In genomic region chr11:70272009-70272408, GRCh38 we compare ENCODE assay signal across 9 cellular contexts. TPM values are rescaled to one million over a fixed set of nuclear protein-coding genes. Genes with fewer than 3 reads are reported as not detected.
DNase-seq lines count a peak whose midpoint lies in the region; ATAC-seq and TF ChIP-seq lines count a peak whose summit lies in the region.
"Had no signal": no experiment of that assay in that cellular context is flagged by ENCODE, and none has a peak within 500 bp of the region (broad histone marks: within the 10 kb centered on the region; RNA-seq: fewer than 3 reads in every experiment).

No MANE protein-coding gene starts in this region.

- peaks cover 51% of the 10 kb centered on the region for H3K4me1 Mint-ChIP-seq in activated naive CD4-positive, alpha-beta T cell treated with anti-CD3 and anti-CD28 coated beads, Interleukin-2, amount 50 U/mL, for 24 hours
- peaks cover 51% of the 10 kb centered on the region for H3K4me1 Mint-ChIP-seq in activated T-helper 1 cell treated with anti-CD3 and anti-CD28 coated beads, Interleukin-12 subunit alpha, Interleukin-12 subunit beta, Interleukin-2, Interleukin-4 antibody, amounts not matched to agents 30 ng/mL and 10 ng/mL and 1 ng/mL, durations not matched to agents 14 hours and 24 hours and 36 hours (ENCODE audit: low read depth)
- H3K4me1 Mint-ChIP-seq in immature natural killer cell, result peaks cover 39 to 63% of the 10 kb centered on the region in 2 donors

- H3K27ac Mint-ChIP-seq in activated naive CD4-positive, alpha-beta T cell treated with anti-CD3 and anti-CD28 coated beads, Interleukin-2, amount 50 U/mL, for 24 hours, result peak overlapping the region; percentile 88
- H3K27ac Mint-ChIP-seq in activated T-helper 1 cell treated with anti-CD3 and anti-CD28 coated beads, Interleukin-12 subunit alpha, Interleukin-12 subunit beta, Interleukin-2, Interleukin-4 antibody, amounts not matched to agents 30 ng/mL and 10 ng/mL and 1 ng/mL, durations not matched to agents 14 hours and 24 hours and 36 hours, result no peak overlapping the region
- H3K27ac Mint-ChIP-seq in immature natural killer cell, result peak overlapping the region in 4 of 6 donors; percentile 17 to 81 (median 76)

- H3K4me3 ChIP-seq in stomach smooth muscle (ENCODE audit: low read length in 2 of 2) (peak overlapping the region in 1 of 2 donors; percentile 35), vagina (no peak overlapping the region)

- peaks cover 15% of the 10 kb centered on the region for H3K36me3 Mint-ChIP-seq in activated naive CD4-positive, alpha-beta T cell treated with anti-CD3 and anti-CD28 coated beads, Interleukin-2, amount 50 U/mL, for 24 hours
- H3K36me3 Mint-ChIP-seq in activated T-helper 1 cell treated with anti-CD3 and anti-CD28 coated beads, Interleukin-12 subunit alpha, Interleukin-12 subunit beta, Interleukin-2, Interleukin-4 antibody, amounts not matched to agents 30 ng/mL and 10 ng/mL and 1 ng/mL, durations not matched to agents 14 hours and 24 hours and 36 hours (ENCODE audit: low read depth), result peaks cover 27% of the 10 kb centered on the region
- H3K36me3 Mint-ChIP-seq in immature natural killer cell, result peaks cover 0 to 12% (median 3%) of the 10 kb centered on the region in 3 donors

- peaks cover 3% of the 10 kb centered on the region for H3K27me3 Mint-ChIP-seq in activated naive CD4-positive, alpha-beta T cell treated with anti-CD3 and anti-CD28 coated beads, Interleukin-2, amount 50 U/mL, for 24 hours
- peaks cover 13% of the 10 kb centered on the region for H3K27me3 Mint-ChIP-seq in activated T-helper 1 cell treated with anti-CD3 and anti-CD28 coated beads, Interleukin-12 subunit alpha, Interleukin-12 subunit beta, Interleukin-2, Interleukin-4 antibody, amounts not matched to agents 30 ng/mL and 10 ng/mL and 1 ng/mL, durations not matched to agents 14 hours and 24 hours and 36 hours (ENCODE audit: insufficient read depth)
- peaks cover 4 to 16% (median 14%) of the 10 kb centered on the region in 3 donors for H3K27me3 Mint-ChIP-seq in immature natural killer cell (ENCODE audit: low read depth in 3 of 3)

- H3K4me1 ChIP-seq in stomach smooth muscle (ENCODE audit: control insufficient read depth, insufficient read depth, low read length), result peaks cover 15% of the 10 kb centered on the region
- peaks cover 33% of the 10 kb centered on the region for H3K4me1 ChIP-seq in vagina

- H3K36me3 ChIP-seq in stomach smooth muscle (ENCODE audit: control insufficient read depth in 2 of 2, insufficient read depth in 2 of 2, low read length in 2 of 2), result peaks cover 7 to 13% of the 10 kb centered on the region in 2 donors
- peaks cover 0 to 6% of the 10 kb centered on the region in 2 donors for H3K36me3 ChIP-seq in vagina

- no peak for TF ChIP-seq POLR2A in vagina (IDR thresholded peaks at IDR 0.05)

- ATAC-seq in HG03039 (IDR thresholded peaks at IDR 0.05; ENCODE audit: unreplicated experiment) (no peak), HG03378 (IDR thresholded peaks at IDR 0.05; ENCODE audit: unreplicated experiment) (no peak)

- intact Hi-C loops in activated T-helper 1 cell treated with anti-CD3 and anti-CD28 coated beads, Interleukin-12 subunit alpha, Interleukin-12 subunit beta, Interleukin-2, Interleukin-4 antibody, amounts not matched to agents 30 ng/mL and 10 ng/mL and 1 ng/mL, durations not matched to agents 14 hours and 24 hours and 36 hours (cut with micrococcal nuclease), result loop anchor here (5.0 to 10.0 kb wide), 2 partner anchors 595 to 1173 kb away; partner anchors contain the start of genes DHCR7 and LTO1
- intact Hi-C loops in vagina (cut with DNase I), result loop anchor here (10.0 kb wide), 1 partner anchor 143 kb away; no protein-coding TSS in a partner anchor

- peak overlapping the region; percentile 83 for H3K4me3 Mint-ChIP-seq in activated naive CD4-positive, alpha-beta T cell treated with anti-CD3 and anti-CD28 coated beads, Interleukin-2, amount 50 U/mL, for 24 hours
- peak overlapping the region; percentile 84 for H3K4me3 Mint-ChIP-seq in activated T-helper 1 cell treated with anti-CD3 and anti-CD28 coated beads, Interleukin-12 subunit alpha, Interleukin-12 subunit beta, Interleukin-2, Interleukin-4 antibody, amounts not matched to agents 30 ng/mL and 10 ng/mL and 1 ng/mL, durations not matched to agents 14 hours and 24 hours and 36 hours
- H3K4me3 Mint-ChIP-seq in immature natural killer cell, result peak overlapping the region; percentile 69 to 82 (median 80)

- no peak for TF ChIP-seq CTCF in vagina (IDR thresholded peaks at IDR 0.05)

- H3K27me3 ChIP-seq in stomach smooth muscle (ENCODE audit: control insufficient read depth in 1 of 2, insufficient read depth in 2 of 2, low read length in 2 of 2) (peaks cover 0 to 3% of the 10 kb centered on the region in 2 donors), vagina (no peaks in the 10 kb centered on the region)

- H3K9me3 ChIP-seq in stomach smooth muscle (ENCODE audit: control insufficient read depth in 2 of 2, low read length in 2 of 2) (no peaks in the 10 kb centered on the region), vagina (no peaks in the 10 kb centered on the region)

- H3K9me3 Mint-ChIP-seq in activated naive CD4-positive, alpha-beta T cell treated with anti-CD3 and anti-CD28 coated beads, Interleukin-2, amount 50 U/mL, for 24 hours, result no peaks in the 10 kb centered on the region
- no peaks in the 10 kb centered on the region for H3K9me3 Mint-ChIP-seq in activated T-helper 1 cell treated with anti-CD3 and anti-CD28 coated beads, Interleukin-12 subunit alpha, Interleukin-12 subunit beta, Interleukin-2, Interleukin-4 antibody, amounts not matched to agents 30 ng/mL and 10 ng/mL and 1 ng/mL, durations not matched to agents 14 hours and 24 hours and 36 hours
- no peaks in the 10 kb centered on the region for H3K9me3 Mint-ChIP-seq in immature natural killer cell

- DNase-seq in activated naive CD4-positive, alpha-beta T cell (lab: John Stamatoyannopoulos, UW), result no peak
- DNase-seq in activated T-helper 1 cell treated with anti-CD3 and anti-CD28 coated beads, Interleukin-12 subunit alpha, Interleukin-12 subunit beta, Interleukin-2, Interleukin-4 antibody, amounts not matched to agents 30 ng/mL and 10 ng/mL and 1 ng/mL, durations not matched to agents 14 hours and 24 hours and 36 hours (ENCODE audit: low spot score), result no peak
- DNase-seq in immature natural killer cell (no peak), vagina (ENCODE audit: extremely low spot score in 2 of 2) (no peak)
- DNase-seq: nucleus accumbens had no signal

- H3K9ac ChIP-seq in stomach smooth muscle (ENCODE audit: low read length in 2 of 2), result peak overlapping the region; percentile 45 to 55

- H3K27ac ChIP-seq in stomach smooth muscle (ENCODE audit: low read length), result no peak overlapping the region
- H3K27ac ChIP-seq in vagina, result no peak overlapping the region

RNA-seq across cellular contexts. Expression of gene PPFIA1, which starts 1.5 kb away (rescaled TPM):
- 56.8 and 60.3 TPM in 2 replicates for total RNA-seq in activated T-helper 1 cell treated with anti-CD3 and anti-CD28 coated beads, Interleukin-12 subunit alpha, Interleukin-12 subunit beta, Interleukin-2, Interleukin-4 antibody, amounts not matched to agents 30 ng/mL and 10 ng/mL and 1 ng/mL, durations not matched to agents 14 hours and 24 hours and 36 hours
- polyA plus RNA-seq in immature natural killer cell, result 10 to 100 TPM in 1 of 3 donors, 1 to 10 TPM in 2; 4.6 to 13.4 (median 6.3) TPM
- total RNA-seq in vagina, result 54.3 TPM
